8 cellular contexts compared by ENCODE assay signal in genomic region chr3:27357665-27358258, GRCh38. TPM values are rescaled to one million over a fixed set of nuclear protein-coding genes. Genes with fewer than 3 reads are reported as not detected.
DNase-seq lines count a peak whose midpoint lies in the region; ATAC-seq and TF ChIP-seq lines count a peak whose summit lies in the region.

No MANE protein-coding gene starts in this region.

- H3K36me3 ChIP-seq in body of pancreas (replicated peaks in 1 of 2; ENCODE audit: insufficient read depth in 1 of 2, low read depth in 2 of 2): no peaks in the 10 kb centered on the region

- H3K9me3 ChIP-seq in body of pancreas: no peaks in the 10 kb centered on the region

- peaks cover 23% of the 10 kb centered on the region for H3K4me1 ChIP-seq in body of pancreas

- in situ Hi-C loops in KBM-7 (cut with MboI; ENCODE audit: low pct_unique_long_range_greater_than_20kb, low sequenced_read_pairs): no loop called here

- peak; percentile 3 for DNase-seq in NCI-H1694 treated with DMSO at 0.1 percent for 48 hours (lab: John Stamatoyannopoulos, UW)
- DNase-seq in NCI-H1694 (lab: John Stamatoyannopoulos, UW): no peak
- DNase-seq in KBM-7: peak; percentile 73
- DNase-seq in T-helper 1 cell: peak; percentile 24 to 75 (median 41)
- DNase-seq in body of pancreas: peak; percentile 42 to 61 (median 54)
- DNase-seq in left kidney (ENCODE audit: low read depth, low spot score): peak; percentile 82
- DNase-seq in stimulated activated CD8-positive, alpha-beta memory T cell treated with anti-CD3 and anti-CD28 coated beads, Interleukin-4, amount 100 ng/mL, for 24 hours (ENCODE audit: low read depth): peak; percentile 26

- ATAC-seq in GM21825 (IDR thresholded peaks at IDR 0.05; ENCODE audit: unreplicated experiment): peak; percentile 87
- ATAC-seq in body of pancreas: peak; percentile 60

- H3K27ac ChIP-seq in body of pancreas: no peak overlapping the region

- intact Hi-C loops in body of pancreas (cut with DNase I): no loop called here

- H3K27me3 ChIP-seq in body of pancreas: no peaks in the 10 kb centered on the region

- TF ChIP-seq POLR2A in body of pancreas (IDR thresholded peaks at IDR 0.05): no peak

- peak in 6 of 7 experiments; percentile 30 to 56 (median 48) for TF ChIP-seq CTCF in body of pancreas (IDR thresholded peaks at IDR 0.05)

- WGBS in body of pancreas, 2 donors: 11 to 18% methylated on average over 1 of the region's 1 CpG

- no peak overlapping the region for H3K4me3 ChIP-seq in body of pancreas

RNA-seq across cellular contexts. Expression of gene NEK10, which starts 11.4 kb away (rescaled TPM):
- under 1 TPM; 0.33 to 0.78 TPM for total RNA-seq in body of pancreas
